In genomic region chr12:120234643-120235368, GRCh38 we compare ENCODE assay signal across 8 cellular contexts.
DNase-seq lines count a peak whose midpoint lies in the region; ATAC-seq lines count a peak whose summit lies in the region.

No MANE protein-coding gene starts in this region.

- ATAC-seq in HG02885 (IDR thresholded peaks at IDR 0.05; ENCODE audit: poor library complexity, unreplicated experiment) (no peak), HG02870 (IDR thresholded peaks at IDR 0.05; ENCODE audit: unreplicated experiment) (no peak)

- peak; percentile 50 for DNase-seq in NCI-H1092 treated with DMSO at 0.1 percent for 48 hours (lab: John Stamatoyannopoulos, UW)
- no peak for DNase-seq in NCI-H1092 (lab: John Stamatoyannopoulos, UW)
- peak; percentile 70 for DNase-seq in NCI-H2171 treated with DMSO at 0.1 percent for 48 hours (lab: John Stamatoyannopoulos, UW)
- DNase-seq in astrocyte of the hippocampus (ENCODE audit: low read depth, low spot score) = peak; percentile 95
- peak in 49 of 51 donors; percentile 18 to 93 (median 70) for DNase-seq in hypothalamus (lab: John Stamatoyannopoulos, UW)
- DNase-seq in retina = peak; percentile 83
